ENCODE assay signal across 14 cellular contexts in the genomic region with DNA sequence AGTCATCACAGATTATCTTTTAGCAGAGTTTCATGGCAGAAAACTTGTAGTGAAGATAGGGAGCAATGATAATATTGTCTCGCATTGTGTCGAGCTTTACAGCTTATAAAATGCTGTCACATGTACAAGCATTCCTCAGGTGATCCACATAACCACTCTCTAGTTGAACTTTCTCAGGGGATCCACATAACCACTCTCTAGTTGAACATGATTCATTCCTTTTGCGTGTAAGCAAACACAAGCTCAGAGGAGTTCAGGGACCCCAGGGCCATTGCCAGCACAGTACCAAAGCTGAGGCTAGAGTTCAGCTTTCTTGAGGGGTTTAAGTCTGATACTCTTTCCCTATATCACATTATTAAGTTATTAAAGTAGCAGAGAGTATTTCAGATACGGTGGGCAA.
"Had no signal": no experiment of that assay in that cellular context is flagged by ENCODE, and none has a peak within 500 bp of the region (broad histone marks: within the 10 kb centered on the region; RNA-seq: fewer than 3 reads in every experiment).

No MANE protein-coding gene starts in this region.

- H3K4me3 Mint-ChIP-seq: activated CD4-positive, alpha-beta T cell treated with anti-CD3 and anti-CD28 coated beads, Interleukin-2, amount 10 ng/mL, durations not matched to agents 7 days and 5 days; activated naive CD4-positive, alpha-beta T cell treated with anti-CD3 and anti-CD28 coated beads for 36 hours; neural crest cell; stimulated activated effector memory CD8-positive, alpha-beta T cell treated with anti-CD3 and anti-CD28 coated beads, Interleukin-12 subunit alpha, Interleukin-12 subunit beta, amount 100 ng/mL, for 72 hours; T-helper 1 cell treated with Interleukin-12 subunit alpha and Interleukin-12 subunit beta and Interleukin-4 antibody, amounts not matched to agents 30 μg/mL and 1 μg/mL, for 36 hours had no signal

- H3K4me1 ChIP-seq: left lung, pancreas, right atrium auricular region, vagina had no signal

- H3K9me3 Mint-ChIP-seq: activated CD4-positive, alpha-beta T cell treated with anti-CD3 and anti-CD28 coated beads, Interleukin-2, amount 10 ng/mL, durations not matched to agents 7 days and 5 days; activated naive CD4-positive, alpha-beta T cell treated with anti-CD3 and anti-CD28 coated beads for 36 hours; neural crest cell had no signal

- H3K36me3 ChIP-seq: left lung, pancreas, right atrium auricular region, tibial artery, vagina had no signal

- DNase-seq: activated CD4-positive, alpha-beta T cell treated with anti-CD3 and anti-CD28 coated beads, Interleukin-2, amount 10 ng/mL, durations not matched to agents 7 days and 5 days; activated CD8-positive, alpha-beta memory T cell treated with anti-CD3 and anti-CD28 coated beads for 24 hours; activated naive CD4-positive, alpha-beta T cell treated with anti-CD3 and anti-CD28 coated beads for 36 hours; cerebellar nuclear complex; foreskin fibroblast; left lung; pancreas; tibial artery had no signal

- H3K27ac Mint-ChIP-seq: activated CD4-positive, alpha-beta T cell treated with anti-CD3 and anti-CD28 coated beads, Interleukin-2, amount 10 ng/mL, durations not matched to agents 7 days and 5 days; activated naive CD4-positive, alpha-beta T cell treated with anti-CD3 and anti-CD28 coated beads for 36 hours; stimulated activated effector memory CD8-positive, alpha-beta T cell treated with anti-CD3 and anti-CD28 coated beads, Interleukin-12 subunit alpha, Interleukin-12 subunit beta, amount 100 ng/mL, for 72 hours; T-helper 1 cell treated with Interleukin-12 subunit alpha and Interleukin-12 subunit beta and Interleukin-4 antibody, amounts not matched to agents 30 μg/mL and 1 μg/mL, for 36 hours had no signal

- H3K9me3 ChIP-seq: left lung, pancreas, right atrium auricular region, tibial artery, vagina had no signal

- H3K27me3 ChIP-seq: left lung, pancreas, right atrium auricular region, tibial artery, vagina had no signal

- H3K4me3 ChIP-seq: left lung, pancreas, right atrium auricular region, tibial artery, vagina had no signal

- H3K27ac ChIP-seq: left lung, pancreas, right atrium auricular region, vagina had no signal

- FAIRE-seq: islet of Langerhans, pancreas had no signal

- H3K36me3 Mint-ChIP-seq: stimulated activated effector memory CD8-positive, alpha-beta T cell treated with anti-CD3 and anti-CD28 coated beads, Interleukin-12 subunit alpha, Interleukin-12 subunit beta, amount 100 ng/mL, for 72 hours had no signal

- H3K4me1 Mint-ChIP-seq: activated CD4-positive, alpha-beta T cell treated with anti-CD3 and anti-CD28 coated beads, Interleukin-2, amount 10 ng/mL, durations not matched to agents 7 days and 5 days; stimulated activated effector memory CD8-positive, alpha-beta T cell treated with anti-CD3 and anti-CD28 coated beads, Interleukin-12 subunit alpha, Interleukin-12 subunit beta, amount 100 ng/mL, for 72 hours had no signal

- H3K27me3 Mint-ChIP-seq: activated CD4-positive, alpha-beta T cell treated with anti-CD3 and anti-CD28 coated beads, Interleukin-2, amount 10 ng/mL, durations not matched to agents 7 days and 5 days had no signal

- ATAC-seq: left lung; pancreas; stimulated activated effector memory CD8-positive, alpha-beta T cell treated with anti-CD3 and anti-CD28 coated beads, Interleukin-12 subunit alpha, Interleukin-12 subunit beta, amount 100 ng/mL, for 72 hours had no signal
